13 cellular contexts compared by ENCODE assay signal in the genomic region with DNA sequence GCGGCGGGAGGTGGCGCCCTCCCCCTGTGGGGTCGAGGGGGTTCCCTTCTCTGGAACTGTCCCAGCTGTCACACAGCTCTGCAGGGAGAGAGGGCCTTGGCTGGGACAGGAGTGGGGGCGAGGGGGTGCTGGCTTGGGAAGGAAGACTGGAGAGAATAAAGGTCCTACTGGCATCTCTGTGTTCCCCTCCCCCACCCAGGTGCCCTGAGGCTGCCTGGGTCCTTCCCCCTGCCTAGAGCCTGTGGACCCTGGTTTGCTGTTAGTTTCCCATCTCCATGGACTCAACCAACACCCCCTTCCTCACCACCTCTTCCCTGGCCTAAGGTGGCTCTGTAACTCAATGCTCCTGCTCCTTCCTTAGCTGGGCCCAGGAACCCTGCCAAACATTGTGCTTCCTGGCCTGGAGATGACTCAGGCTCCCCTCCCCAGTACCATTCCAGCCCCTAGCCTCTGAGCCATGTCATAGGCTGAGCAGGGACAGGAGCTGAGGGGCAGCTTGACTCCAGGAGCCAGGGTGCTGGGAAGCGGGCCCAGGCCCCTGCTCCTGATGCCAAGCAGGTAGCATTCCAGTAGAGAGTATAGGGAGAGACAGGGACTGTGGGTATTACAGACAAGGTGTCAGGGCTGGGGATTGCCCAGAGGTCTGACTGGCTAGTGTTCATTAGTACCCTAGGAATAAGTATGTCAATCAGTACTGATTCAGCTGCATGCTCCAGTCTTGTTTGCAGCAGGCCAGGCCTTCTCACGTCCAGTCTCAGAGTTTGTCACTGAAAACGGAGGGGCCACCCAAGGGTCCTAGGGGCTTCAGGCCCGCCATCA.
A peak's percentile ranks its signal among the peaks of the same experiment; 100 is the strongest.
DNase-seq lines count a peak whose midpoint lies in the region; ATAC-seq, FAIRE-seq and TF ChIP-seq lines count a peak whose summit lies in the region.
"Had no signal": no experiment of that assay in that cellular context is flagged by ENCODE, and none has a peak within 500 bp of the region (broad histone marks: within the 10 kb centered on the region; RNA-seq: fewer than 3 reads in every experiment).

No MANE protein-coding gene starts in this region.

- no peak for FAIRE-seq in pancreas (lab: Jason Lieb, UNC)

- 77 to 81% methylated on average over 9 of the region's 9 CpGs for WGBS in pancreas, 2 donors

- H3K27me3 ChIP-seq in RWPE2 (ENCODE audit: insufficient read depth, poor library complexity, severe bottlenecking) (no peaks in the 10 kb centered on the region), foreskin keratinocyte (no peaks in the 10 kb centered on the region), pancreas (no peaks in the 10 kb centered on the region)
- H3K27me3 ChIP-seq: transverse colon had no signal

- H3K4me3 ChIP-seq in RWPE2 (ENCODE audit: severe bottlenecking) (no peak overlapping the region), pancreas (no peak overlapping the region)
- H3K4me3 ChIP-seq: transverse colon had no signal

- H3K9me3 ChIP-seq in RWPE2 (ENCODE audit: severe bottlenecking) (no peaks in the 10 kb centered on the region), pancreas (no peaks in the 10 kb centered on the region)
- H3K9me3 ChIP-seq: transverse colon had no signal

- H3K27ac ChIP-seq in RWPE2 (ENCODE audit: poor library complexity, severe bottlenecking) (peak overlapping the region; percentile 55), foreskin keratinocyte (no peak overlapping the region), pancreas (no peak overlapping the region)
- H3K27ac ChIP-seq: transverse colon had no signal

- CTCF ChIA-PET in GM10248 (lab: Yijun Ruan, JAX) = no interaction called here

- POLR2A ChIA-PET in GM10248 (lab: Yijun Ruan, JAX) = no interaction called here

- H3K4me1 ChIP-seq in RWPE2 (ENCODE audit: insufficient read depth, poor library complexity, severe bottlenecking) = peaks cover 20% of the 10 kb centered on the region
- H3K4me1 ChIP-seq in foreskin keratinocyte = peaks cover 4% of the 10 kb centered on the region
- H3K4me1 ChIP-seq in pancreas = no peaks in the 10 kb centered on the region
- H3K4me1 ChIP-seq: transverse colon had no signal

- TF ChIP-seq CTCF in RWPE2 (IDR thresholded peaks at IDR 0.05; ENCODE audit: poor library complexity, severe bottlenecking) = no peak
- no peak for TF ChIP-seq CTCF in foreskin keratinocyte (conservative IDR thresholded peaks at IDR 0.05)
- TF ChIP-seq CTCF in pancreas (IDR thresholded peaks at IDR 0.05) = no peak
- TF ChIP-seq CTCF in GM10248 (IDR thresholded peaks at IDR 0.05; ENCODE audit: control extremely low read depth, extremely low read depth, low read depth, missing control alignments) = no peak

- H3K36me3 ChIP-seq in RWPE2 (ENCODE audit: low read depth) (no peaks in the 10 kb centered on the region), pancreas (no peaks in the 10 kb centered on the region)
- H3K36me3 ChIP-seq: transverse colon had no signal

- intact Hi-C loops in pancreas (cut with DNase I) = no loop called here

- peak; percentile 91 for ATAC-seq in RWPE2 (ENCODE audit: low read depth)
- ATAC-seq in foreskin keratinocyte = peak; percentile 90
- peak in 3 of 4 donors; percentile 22 to 78 (median 64) for ATAC-seq in pancreas
- ATAC-seq in GM18511 (IDR thresholded peaks at IDR 0.05; ENCODE audit: unreplicated experiment) = no peak

- DNase-seq in Daoy (ENCODE audit: low read depth) (peak; percentile 82), RWPE2 (ENCODE audit: low spot score) (no peak), foreskin keratinocyte (peak; percentile 22 to 56), pancreas (no peak), GM10248 (ENCODE audit: extremely low spot score) (no peak), COLO668 (lab: John Stamatoyannopoulos, UW; ENCODE audit: unreplicated experiment) (no peak)
- no peak for DNase-seq in central memory CD4-positive, alpha-beta T cell
- DNase-seq: activated T-cell treated with anti-CD3 and anti-CD28 coated beads, Interleukin-2, amount 50 U/mL, for 24 hours; endodermal cell; midbrain; NCI-H774; transverse colon had no signal

Comparison
In these comparisons a context has a peak if more than half of its experiments do, and no peak if none do; other contexts are left out.
1. DNase-seq: peak in Daoy (single experiment) and foreskin keratinocyte (2 of 2); none in RWPE2 (single experiment), pancreas (0 of 6), GM10248 (single experiment), COLO668 (single experiment) and central memory CD4-positive, alpha-beta T cell (single experiment).